8 cellular contexts compared by ENCODE assay signal in the genomic region with DNA sequence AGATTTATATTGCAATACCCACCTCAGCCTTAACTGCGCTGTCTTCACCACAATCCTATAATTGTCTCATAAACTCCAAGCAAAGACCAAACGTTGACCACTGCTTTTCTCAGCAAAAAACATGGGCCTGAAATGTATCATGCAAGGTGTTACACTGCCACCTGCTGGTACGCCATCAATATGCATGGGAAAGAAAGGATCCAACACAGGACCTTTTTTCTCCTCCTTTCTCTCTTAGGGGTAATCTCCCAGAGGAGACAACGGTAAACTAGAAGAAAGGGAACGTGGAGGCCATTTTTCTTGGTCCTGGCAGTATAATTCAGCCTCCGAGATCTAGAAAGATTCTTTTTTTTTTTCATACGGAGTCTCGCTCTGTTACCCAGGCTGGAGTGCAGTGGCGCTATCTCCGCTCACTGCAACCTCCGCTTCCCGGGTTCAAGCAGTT.
DNase-seq lines count a peak whose midpoint lies in the region; ATAC-seq and TF ChIP-seq lines count a peak whose summit lies in the region.

No MANE protein-coding gene starts in this region.

- H3K27me3 ChIP-seq in right lobe of liver: no peaks in the 10 kb centered on the region

- ATAC-seq in GM18907 (IDR thresholded peaks at IDR 0.05; ENCODE audit: unreplicated experiment) (peak; percentile 95), HG03442 (IDR thresholded peaks at IDR 0.05; ENCODE audit: unreplicated experiment) (peak; percentile 93), right lobe of liver (peak; percentile 94 to 96 (median 96))

- H3K27me3 Mint-ChIP-seq in activated CD4-positive, alpha-beta T cell treated with anti-CD3 and anti-CD28 coated beads, Interleukin-2, amount 10 ng/mL, durations not matched to agents 24 days and 14 days: peaks cover 12% of the 10 kb centered on the region

- H3K27ac ChIP-seq in coronary artery (no peak overlapping the region), right lobe of liver (no peak overlapping the region)

- no peak for TF ChIP-seq POLR2A in right lobe of liver (IDR thresholded peaks at IDR 0.05)

- H3K27ac Mint-ChIP-seq in activated CD4-positive, alpha-beta T cell treated with anti-CD3 and anti-CD28 coated beads, Interleukin-2, amount 10 ng/mL, durations not matched to agents 24 days and 14 days: peak overlapping the region; percentile 36

- 15% methylated on average over 9 of the region's 12 CpGs for WGBS in right lobe of liver (ENCODE audit: insufficient coverage, low coverage, low lambda C conversion rate, missing lambda C conversion rate)

- H3K9me3 Mint-ChIP-seq in activated CD4-positive, alpha-beta T cell treated with anti-CD3 and anti-CD28 coated beads, Interleukin-2, amount 10 ng/mL, durations not matched to agents 24 days and 14 days: no peaks in the 10 kb centered on the region

- H3K36me3 ChIP-seq in right lobe of liver: no peaks in the 10 kb centered on the region

- DNase-seq in AG09309 (ENCODE audit: low read depth) (peak; percentile 79), NCI-H526 (lab: John Stamatoyannopoulos, UW) (peak; percentile 28 to 79), coronary artery (ENCODE audit: low spot score) (peak; percentile 84), right lobe of liver (peak; percentile 66 to 77 (median 74))
- DNase-seq in activated CD4-positive, alpha-beta T cell treated with anti-CD3 and anti-CD28 coated beads, Interleukin-2, amount 10 ng/mL, durations not matched to agents 24 days and 14 days: peak; percentile 94
- DNase-seq in stimulated activated CD4-positive, alpha-beta T cell treated with anti-CD3 and anti-CD28 coated beads, TNF-alpha, amount 100 ng/mL, for 48 hours (ENCODE audit: low read depth in 3 of 3): peak; percentile 70 to 78 (median 75)

- intact Hi-C loops in activated CD4-positive, alpha-beta T cell treated with anti-CD3 and anti-CD28 coated beads, Interleukin-2, amount 10 ng/mL, durations not matched to agents 24 days and 14 days (cut with micrococcal nuclease): loop anchor here (1.0 to 10.0 kb wide), 6 partner anchors 48 to 937 kb away; partner anchors contain the start of gene MPP7
- intact Hi-C loops in right lobe of liver (cut with DNase I): loop anchor here (5.0 kb wide), 1 partner anchor 130 kb away; no protein-coding TSS in a partner anchor

- H3K9me3 ChIP-seq in right lobe of liver: no peaks in the 10 kb centered on the region

- TF ChIP-seq CTCF in AG09309 (IDR thresholded peaks at IDR 0.05; ENCODE audit: control insufficient read depth, insufficient read depth, low read depth, low read length, missing control alignments): peak; percentile 89
- TF ChIP-seq CTCF in coronary artery (IDR thresholded peaks at IDR 0.05): peak; percentile 97
- peak; percentile 92 to 98 (median 93) for TF ChIP-seq CTCF in right lobe of liver (IDR thresholded peaks at IDR 0.05)

- peaks cover 25% of the 10 kb centered on the region for H3K4me1 Mint-ChIP-seq in activated CD4-positive, alpha-beta T cell treated with anti-CD3 and anti-CD28 coated beads, Interleukin-2, amount 10 ng/mL, durations not matched to agents 24 days and 14 days

- no peak overlapping the region for H3K4me3 ChIP-seq in AG09309 (ENCODE audit: control insufficient read depth, low read depth, low read length)
- no peak overlapping the region for H3K4me3 ChIP-seq in coronary artery
- no peak overlapping the region for H3K4me3 ChIP-seq in right lobe of liver

- H3K4me1 ChIP-seq in right lobe of liver: peaks cover 0 to 5% (median 0%) of the 10 kb centered on the region in 4 donors

- H3K36me3 Mint-ChIP-seq in activated CD4-positive, alpha-beta T cell treated with anti-CD3 and anti-CD28 coated beads, Interleukin-2, amount 10 ng/mL, durations not matched to agents 24 days and 14 days (ENCODE audit: low read depth): no peaks in the 10 kb centered on the region

- no peak overlapping the region for H3K4me3 Mint-ChIP-seq in activated CD4-positive, alpha-beta T cell treated with anti-CD3 and anti-CD28 coated beads, Interleukin-2, amount 10 ng/mL, durations not matched to agents 24 days and 14 days
